In genomic region chrX:130746709-130747347, GRCh38 we compare ENCODE assay signal across 10 cellular contexts.
"Had no signal": no experiment of that assay in that cellular context is flagged by ENCODE, and none has a peak within 500 bp of the region (broad histone marks: within the 10 kb centered on the region; RNA-seq: fewer than 3 reads in every experiment).

No MANE protein-coding gene starts in this region.

- ATAC-seq: activated CD8-positive, alpha-beta T cell treated with anti-CD3 and anti-CD28 coated beads, Interleukin-2, amount 10 ng/mL, durations not matched to agents 7 days and 5 days had no signal

- H3K36me3 ChIP-seq: adrenal gland, brain microvascular endothelial cell, esophagus muscularis mucosa, sigmoid colon had no signal

- H3K9me3 Mint-ChIP-seq: activated naive CD4-positive, alpha-beta T cell treated with anti-CD3 and anti-CD28 coated beads for 36 hours had no signal

- H3K9me3 ChIP-seq: adrenal gland, esophagus muscularis mucosa, sigmoid colon had no signal

- H3K27me3 ChIP-seq: adrenal gland, brain microvascular endothelial cell, esophagus muscularis mucosa, sigmoid colon had no signal

- H3K4me1 ChIP-seq: adrenal gland, sigmoid colon had no signal

- H3K27ac ChIP-seq: brain microvascular endothelial cell, esophagus muscularis mucosa, sigmoid colon had no signal

- H3K4me3 ChIP-seq: adrenal gland, esophagus muscularis mucosa, sigmoid colon had no signal

- H3K4me3 Mint-ChIP-seq: activated CD8-positive, alpha-beta T cell treated with anti-CD3 and anti-CD28 coated beads, Interleukin-2, amount 10 ng/mL, durations not matched to agents 7 days and 5 days; activated naive CD4-positive, alpha-beta T cell treated with anti-CD3 and anti-CD28 coated beads for 36 hours had no signal

- H3K27ac Mint-ChIP-seq: activated CD8-positive, alpha-beta T cell treated with anti-CD3 and anti-CD28 coated beads, Interleukin-2, amount 10 ng/mL, durations not matched to agents 7 days and 5 days; activated naive CD4-positive, alpha-beta T cell treated with anti-CD3 and anti-CD28 coated beads for 36 hours had no signal

- DNase-seq: activated CD8-positive, alpha-beta memory T cell treated with anti-CD3 and anti-CD28 coated beads, Interleukin-2, amount 50 U/mL, for 48 hours; activated CD8-positive, alpha-beta T cell treated with anti-CD3 and anti-CD28 coated beads, Interleukin-2, amount 10 ng/mL, durations not matched to agents 7 days and 5 days; activated naive CD4-positive, alpha-beta T cell treated with anti-CD3 and anti-CD28 coated beads for 36 hours; brain microvascular endothelial cell; sigmoid colon; stimulated activated CD4-positive, alpha-beta T cell treated with anti-CD3 and anti-CD28 coated beads, Interleukin-12 subunit alpha, Interleukin-12 subunit beta, amount 100 ng/mL, for 4 hours; stimulated activated naive CD4-positive, alpha-beta T cell treated with Interleukin-2 at 50 U/mL for 16 hours; T-helper 9 cell had no signal
